Comparison of ENCODE assay signal across 8 cellular contexts in the genomic region with DNA sequence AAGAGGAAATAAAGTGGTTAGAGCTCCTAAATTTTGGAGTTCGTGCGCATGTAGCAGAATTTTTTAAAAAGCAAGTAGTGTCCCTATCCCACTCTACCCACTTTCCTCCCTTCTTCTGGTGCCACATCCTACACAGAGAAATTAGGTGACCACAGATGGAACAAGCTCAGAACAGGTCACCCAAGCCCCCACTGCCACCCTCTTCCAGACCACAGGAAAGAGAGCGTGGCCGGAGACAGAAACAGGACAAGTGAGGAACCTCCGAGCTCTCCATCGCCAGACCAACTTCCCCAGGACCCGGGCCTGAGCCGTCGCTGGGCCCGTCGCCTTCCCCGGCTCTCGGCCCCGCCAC. TPM values are rescaled to one million over a fixed set of nuclear protein-coding genes. Genes with fewer than 3 reads are reported as not detected.
A peak's percentile ranks its signal among the peaks of the same experiment; 100 is the strongest.
DNase-seq lines count a peak whose midpoint lies in the region; ATAC-seq and TF ChIP-seq lines count a peak whose summit lies in the region.

No MANE protein-coding gene starts in this region.

- H3K27ac ChIP-seq in HUES6 (ENCODE audit: low read depth, low read length) = peak overlapping the region; percentile 95; the same call in 1 of the 2 replicates

- TF ChIP-seq CTCF in chondrocyte (IDR thresholded peaks at IDR 0.05) (no peak), natural killer cell (IDR thresholded peaks at IDR 0.05) (no peak)

- ATAC-seq in GM18505 (IDR thresholded peaks at IDR 0.05; ENCODE audit: unreplicated experiment) (peak; percentile 22), natural killer cell (no peak), HG03175 (IDR thresholded peaks at IDR 0.05; ENCODE audit: unreplicated experiment) (no peak)

- H3K27me3 Mint-ChIP-seq in chondrocyte (ENCODE audit: low read depth) (no peaks in the 10 kb centered on the region), natural killer cell (ENCODE audit: low read depth in 2 of 2) (no peaks in the 10 kb centered on the region)

- H3K4me3 Mint-ChIP-seq in chondrocyte (ENCODE audit: unreplicated experiment) = peak overlapping the region; percentile 94
- peak overlapping the region; percentile 96 for H3K4me3 Mint-ChIP-seq in natural killer cell

- H3K9me3 Mint-ChIP-seq in chondrocyte (ENCODE audit: low read depth) (no peaks in the 10 kb centered on the region), natural killer cell (no peaks in the 10 kb centered on the region)

- peaks cover 57% of the 10 kb centered on the region for H3K4me1 Mint-ChIP-seq in chondrocyte (ENCODE audit: low read depth)
- H3K4me1 Mint-ChIP-seq in natural killer cell = peaks cover 46 to 54% of the 10 kb centered on the region in 2 donors

- no peak for TF ChIP-seq POLR2A in GM18505 (IDR thresholded peaks at IDR 0.05; ENCODE audit: borderline replicate concordance, extremely low read depth, insufficient read depth, insufficient read length)

- H3K4me3 ChIP-seq in HUES6 (ENCODE audit: low read depth, low read length) = peak overlapping the region; percentile 94

- H3K36me3 Mint-ChIP-seq in chondrocyte (ENCODE audit: low read depth) (no peaks in the 10 kb centered on the region), natural killer cell (no peaks in the 10 kb centered on the region)

- peaks cover 3% of the 10 kb centered on the region; the same call in 1 of the 2 replicates for H3K36me3 ChIP-seq in HUES6 (ENCODE audit: control insufficient read depth, insufficient read depth, low read length)

- H3K9me3 ChIP-seq in HUES6 (ENCODE audit: control insufficient read depth, insufficient read depth, low read depth, low read length) = no peaks in the 10 kb centered on the region

- no peak for DNase-seq in chondrocyte (ENCODE audit: low spot score)
- DNase-seq in natural killer cell = no peak
- DNase-seq in DMS53 (lab: John Stamatoyannopoulos, UW) = no peak
- no peak for DNase-seq in stimulated activated CD4-positive, alpha-beta T cell treated with anti-CD3 and anti-CD28 coated beads, Interleukin-4, amount 100 ng/mL, for 4 hours
- no peak for DNase-seq in MV-4-11 (lab: John Stamatoyannopoulos, UW)

- peak overlapping the region; percentile 91 for H3K9ac ChIP-seq in HUES6 (ENCODE audit: low read length)

- peaks cover 5% of the 10 kb centered on the region for H3K27me3 ChIP-seq in HUES6 (ENCODE audit: control insufficient read depth, insufficient read depth, low read length)

- intact Hi-C loops in natural killer cell (cut with micrococcal nuclease) = loop anchor here (1.0 to 5.0 kb wide), 7 partner anchors 12 to 654 kb away; partner anchors contain the start of gene RBBP8

- peak overlapping the region; percentile 99 for H3K27ac Mint-ChIP-seq in chondrocyte (ENCODE audit: unreplicated experiment)
- H3K27ac Mint-ChIP-seq in natural killer cell = peak overlapping the region; percentile 81 to 94

- H3K4me1 ChIP-seq in HUES6 (ENCODE audit: control insufficient read depth, insufficient read depth, low read length) = peaks cover 9% of the 10 kb centered on the region; the same call in 1 of the 2 replicates

RNA-seq across cellular contexts. Expression of gene NPC1, which starts 0.4 kb away (rescaled TPM):
- total RNA-seq in chondrocyte = 31.4 to 48.2 TPM (median 45.5 TPM) in 3 replicates
- total RNA-seq in natural killer cell = 100 to 1,000 TPM; 143 to 203 (median 173) TPM
